In the genomic region with DNA sequence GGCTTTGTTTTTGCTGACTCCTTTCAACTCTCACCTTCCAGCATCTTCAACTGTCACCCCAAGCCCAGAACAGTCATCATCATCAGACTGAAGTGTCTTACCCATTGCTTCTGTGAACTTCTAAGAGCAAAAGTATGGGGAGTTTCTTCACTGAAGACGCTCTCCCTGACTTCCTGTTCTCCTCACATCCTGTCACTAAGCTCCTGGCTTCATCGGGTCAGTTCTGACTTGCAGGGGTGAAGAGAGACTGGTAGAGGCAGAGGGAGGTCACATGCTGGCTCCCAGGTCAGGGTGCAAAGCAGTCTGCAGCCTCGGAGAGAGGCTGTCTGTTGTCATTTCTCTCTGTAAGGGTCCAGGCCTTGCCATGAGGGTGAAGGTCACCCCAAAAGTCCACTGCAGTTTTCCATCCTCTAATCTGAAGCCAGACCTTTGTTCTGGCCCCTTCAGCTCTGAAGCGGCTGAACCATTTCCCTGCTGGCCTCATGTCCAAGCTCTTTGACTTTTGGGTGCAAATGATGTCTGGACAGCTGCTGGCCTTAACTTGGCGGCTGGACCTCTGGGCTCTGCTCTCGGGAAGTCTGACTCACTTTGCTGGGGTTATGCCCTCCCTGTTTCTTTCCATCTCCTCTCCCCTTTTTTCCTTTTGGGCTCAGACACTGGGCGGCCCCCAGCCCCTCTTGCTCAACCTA, we compare ENCODE assay signal across 14 cellular contexts.
DNase-seq lines count a peak whose midpoint lies in the region; ATAC-seq, FAIRE-seq and TF ChIP-seq lines count a peak whose summit lies in the region.
"Had no signal": no experiment of that assay in that cellular context is flagged by ENCODE, and none has a peak within 500 bp of the region (broad histone marks: within the 10 kb centered on the region; RNA-seq: fewer than 3 reads in every experiment).

No MANE protein-coding gene starts in this region.

- ATAC-seq in heart right ventricle: peak; percentile 46 to 68 (median 58)
- ATAC-seq in HG02885 (IDR thresholded peaks at IDR 0.05; ENCODE audit: poor library complexity, unreplicated experiment): no peak
- ATAC-seq: WTC11 had no signal

- H3K4me1 Mint-ChIP-seq in T-helper 2 cell treated with Interferon-gamma antibody and Interleukin-4, amounts not matched to agents 5 μg/mL and 100 μg/mL, for 36 hours (ENCODE audit: low read depth): peaks cover 26% of the 10 kb centered on the region

- intact Hi-C loops in heart right ventricle (cut with DNase I): loop anchor here in 6 of 10 donors (5.0 to 10.0 kb wide), 8 partner anchors 119 to 917 kb away; no protein-coding TSS in a partner anchor

- no peaks in the 10 kb centered on the region for H4K20me1 ChIP-seq in smooth muscle cell (ENCODE audit: low read depth)

- peak overlapping the region; percentile 56 for H3K27ac Mint-ChIP-seq in T-helper 2 cell treated with Interferon-gamma antibody and Interleukin-4, amounts not matched to agents 5 μg/mL and 100 μg/mL, for 36 hours
- H3K27ac Mint-ChIP-seq: WTC11 had no signal

- no peaks in the 10 kb centered on the region for H3K36me3 ChIP-seq in heart right ventricle
- H3K36me3 ChIP-seq in smooth muscle cell (ENCODE audit: low read depth): no peaks in the 10 kb centered on the region

- H3K36me3 Mint-ChIP-seq in T-helper 2 cell treated with Interferon-gamma antibody and Interleukin-4, amounts not matched to agents 5 μg/mL and 100 μg/mL, for 36 hours (ENCODE audit: low read depth): no peaks in the 10 kb centered on the region
- H3K36me3 Mint-ChIP-seq: WTC11 had no signal

- H3K4me3 ChIP-seq in heart right ventricle: no peak overlapping the region
- no peak overlapping the region for H3K4me3 ChIP-seq in smooth muscle cell

- H2AFZ ChIP-seq in smooth muscle cell (ENCODE audit: low read depth): peak overlapping the region; percentile 7

- DNase-seq in SKM-1 (lab: John Stamatoyannopoulos, UW; ENCODE audit: unreplicated experiment) (peak; percentile 22), SKM-1 treated with dmso at 0.1 percent for 144 hours (lab: John Stamatoyannopoulos, UW; ENCODE audit: unreplicated experiment) (no peak), heart right ventricle (peak; percentile 56 to 57), smooth muscle cell (lab: John Stamatoyannopoulos, UW; ENCODE audit: unreplicated experiment) (no peak), GOT3 (lab: John Stamatoyannopoulos, UW) (no peak), GM12891 (ENCODE audit: insufficient read length, low spot score) (no peak)
- DNase-seq in T-helper 2 cell treated with Interferon-gamma antibody and Interleukin-4, amounts not matched to agents 5 μg/mL and 100 μg/mL, for 36 hours (ENCODE audit: low spot score): no peak
- DNase-seq: 8988T, amygdala, kidney glomerular epithelial cell, NCI-H1105 had no signal

- TF ChIP-seq CTCF in heart right ventricle (IDR thresholded peaks at IDR 0.05): no peak
- no peak for TF ChIP-seq CTCF in smooth muscle cell (IDR thresholded peaks at IDR 0.05; ENCODE audit: borderline replicate concordance, insufficient read depth, poor library complexity, severe bottlenecking)

- H3K4me1 ChIP-seq in heart right ventricle: peaks cover 0 to 25% (median 8%) of the 10 kb centered on the region in 9 donors
- H3K4me1 ChIP-seq in smooth muscle cell (ENCODE audit: low read depth): peaks cover 2% of the 10 kb centered on the region

- no peaks in the 10 kb centered on the region for H3K27me3 Mint-ChIP-seq in T-helper 2 cell treated with Interferon-gamma antibody and Interleukin-4, amounts not matched to agents 5 μg/mL and 100 μg/mL, for 36 hours (ENCODE audit: low read depth)

- H3K4me2 ChIP-seq in smooth muscle cell: no peak overlapping the region

- H3K27ac ChIP-seq in heart right ventricle: peak overlapping the region in 7 of 10 donors; percentile 12 to 64 (median 37)
- H3K27ac ChIP-seq in smooth muscle cell (ENCODE audit: low read depth): no peak overlapping the region
- H3K27ac ChIP-seq: epithelial cell of prostate had no signal

- no peak overlapping the region for H3K9ac ChIP-seq in smooth muscle cell (ENCODE audit: low read depth)

- no peaks in the 10 kb centered on the region for H3K27me3 ChIP-seq in heart right ventricle
- no peaks in the 10 kb centered on the region for H3K27me3 ChIP-seq in smooth muscle cell (ENCODE audit: low read depth)

- no peaks in the 10 kb centered on the region for H3K9me3 Mint-ChIP-seq in T-helper 2 cell treated with Interferon-gamma antibody and Interleukin-4, amounts not matched to agents 5 μg/mL and 100 μg/mL, for 36 hours

- peak overlapping the region; percentile 25 for H3K4me3 Mint-ChIP-seq in T-helper 2 cell treated with Interferon-gamma antibody and Interleukin-4, amounts not matched to agents 5 μg/mL and 100 μg/mL, for 36 hours
- H3K4me3 Mint-ChIP-seq: WTC11 had no signal

- H3K9me3 ChIP-seq in heart right ventricle (peaks cover 0 to 14% (median 0%) of the 10 kb centered on the region in 11 donors), smooth muscle cell (replicated peaks; ENCODE audit: low read depth) (no peaks in the 10 kb centered on the region)

- H3K79me2 ChIP-seq in smooth muscle cell (ENCODE audit: low read depth): no peaks in the 10 kb centered on the region

- WGBS in heart right ventricle, 2 donors: 54 to 69% methylated on average over 7 of the region's 7 CpGs
- WGBS in smooth muscle cell (ENCODE audit: low lambda C conversion rate): 74% methylated on average over 7 of the region's 7 CpGs

- TF ChIP-seq POLR2A in GM12891 (IDR thresholded peaks at IDR 0.05; ENCODE audit: low read depth, low read length): no peak

- no peak for FAIRE-seq in GM12891 (lab: Jason Lieb, UNC)

- no peaks in the 10 kb centered on the region for H3F3A ChIP-seq in smooth muscle cell (ENCODE audit: low read depth)

TF ChIP-seq in GM12891, 5 proteins besides CTCF, POLR2A, EP300 and RAD21:
- TF ChIP-seq TAF1 (IDR thresholded peaks at IDR 0.05; ENCODE audit: low read depth, low read length) (no peak), POU2F2 (IDR thresholded peaks at IDR 0.05; ENCODE audit: low read depth, low read length) (no peak), SPI1 (IDR thresholded peaks at IDR 0.05; ENCODE audit: low read depth, low read length) (no peak)

Comparison
In these comparisons a context has a peak if more than half of its experiments do, and no peak if none do; other contexts are left out.
1. DNase-seq: peak in SKM-1 (single experiment) and heart right ventricle (2 of 2); none in SKM-1 treated with dmso at 0.1 percent for 144 hours (single experiment), T-helper 2 cell treated with Interferon-gamma antibody and Interleukin-4, amounts not matched to agents 5 μg/mL and 100 μg/mL, for 36 hours (single experiment), smooth muscle cell (single experiment), GOT3 (single experiment) and GM12891 (single experiment).